In genomic region chr1:77781683-77782082, GRCh38 we compare ENCODE assay signal across 23 cellular contexts. TPM values are rescaled to one million over a fixed set of nuclear protein-coding genes. Genes with fewer than 3 reads are reported as not detected.
A peak's percentile ranks its signal among the peaks of the same experiment; 100 is the strongest.
DNase-seq lines count a peak whose midpoint lies in the region; ATAC-seq and TF ChIP-seq lines count a peak whose summit lies in the region.
"Had no signal": no experiment of that assay in that cellular context is flagged by ENCODE, and none has a peak within 500 bp of the region (broad histone marks: within the 10 kb centered on the region; RNA-seq: fewer than 3 reads in every experiment).

No MANE protein-coding gene starts in this region.

- H3K9ac ChIP-seq in OCI-LY1 (ENCODE audit: low read length) (no peak overlapping the region), fibroblast of lung (ENCODE audit: insufficient read depth, low read length) (no peak overlapping the region)

- peaks cover 55% of the 10 kb centered on the region for H3K36me3 Mint-ChIP-seq in CD4-positive, alpha-beta T cell (ENCODE audit: low read depth)

- no peak for TF ChIP-seq POLR2A in heart left ventricle (IDR thresholded peaks at IDR 0.05)

- no peaks in the 10 kb centered on the region for H4K20me1 ChIP-seq in OCI-LY1 (ENCODE audit: insufficient read depth, low read length)
- no peaks in the 10 kb centered on the region for H4K20me1 ChIP-seq in fibroblast of lung (ENCODE audit: control insufficient read depth, extremely low read depth, insufficient read depth, low read length)

- CTCF ChIA-PET in CD4-positive, alpha-beta T cell (lab: Charles Lee), result no interaction called here

- no peak overlapping the region for H3K27ac ChIP-seq in CD4-positive, alpha-beta T cell (ENCODE audit: low read depth, low read length)
- peak overlapping the region; percentile 43 for H3K27ac ChIP-seq in OCI-LY1 (ENCODE audit: low read depth, low read length, poor library complexity, severe bottlenecking)
- no peak overlapping the region for H3K27ac ChIP-seq in fibroblast of lung (ENCODE audit: insufficient read depth, low read length)
- H3K27ac ChIP-seq in heart left ventricle, result no peak overlapping the region
- H3K27ac ChIP-seq: coronary artery had no signal

- H3K4me1 Mint-ChIP-seq in CD4-positive, alpha-beta T cell (ENCODE audit: low read depth), result peaks cover 47% of the 10 kb centered on the region

- no peaks in the 10 kb centered on the region for H3K27me3 Mint-ChIP-seq in CD4-positive, alpha-beta T cell
- H3K27me3 Mint-ChIP-seq: naive B cell, progenitor cell of endocrine pancreas had no signal

- H3K79me2 ChIP-seq in OCI-LY1 (ENCODE audit: insufficient read depth, low read length) (peaks cover 34% of the 10 kb centered on the region), fibroblast of lung (ENCODE audit: control insufficient read depth, insufficient read depth, low read length) (peaks cover 34% of the 10 kb centered on the region)

- POLR2A ChIA-PET in CD4-positive, alpha-beta T cell (lab: Charles Lee), result no interaction called here

- 0 out of 2 replicates have a peak, but pooled peaks cover 5% of the 10 kb centered on the region for H3F3A ChIP-seq in OCI-LY1 (ENCODE audit: insufficient read depth, low read length)

- no peak for DNase-seq in CD4-positive, alpha-beta T cell
- no peak for DNase-seq in fibroblast of lung (ENCODE audit: low read depth in 2 of 2)
- DNase-seq in Right ventricle myocardium superior, result no peak
- DNase-seq in heart left ventricle, result no peak
- DNase-seq: activated CD4-positive, CD25-positive, alpha-beta regulatory T cell treated with anti-CD3 and anti-CD28 coated beads, Interleukin-2, amount 50 U/mL, for 72 hours; AML-193; DMS 273 treated with DMSO at 0.1 percent for 48 hours; H7; hippocampal formation; MV-4-11; naive B cell; NCI-H2029; NCI-H446 treated with DMSO at 0.1 percent for 48 hours; SIG-M5; small intestine; stimulated activated CD4-positive, alpha-beta T cell treated with anti-CD3 and anti-CD28 coated beads, Interleukin-4, amount 100 ng/mL, for 4 hours; T1000 had no signal

- intact Hi-C loops in CD4-positive, alpha-beta T cell (cut with DNase I, micrococcal nuclease), result no loop called here
- intact Hi-C loops in Right ventricle myocardium superior (cut with DNase I) (no loop called here), heart left ventricle (cut with DNase I) (no loop called here)

- H3K9me3 ChIP-seq in CD4-positive, alpha-beta T cell (ENCODE audit: control insufficient read depth, low read length), result no peaks in the 10 kb centered on the region
- no peaks in the 10 kb centered on the region for H3K9me3 ChIP-seq in OCI-LY1 (ENCODE audit: low read length)
- H3K9me3 ChIP-seq in fibroblast of lung (ENCODE audit: control insufficient read depth, insufficient read depth, low read depth, low read length), result no peaks in the 10 kb centered on the region
- H3K9me3 ChIP-seq in heart left ventricle, result peaks cover 0 to 9% (median 0%) of the 10 kb centered on the region in 12 donors

- H3K4me3 Mint-ChIP-seq in CD4-positive, alpha-beta T cell, result peak overlapping the region; percentile 77

- 88 to 100% (median 93%) methylated on average over 1 of the region's 1 CpG for WGBS in heart left ventricle, 4 donors

- H3K4me2 ChIP-seq in OCI-LY1 (ENCODE audit: low read length), result peak overlapping the region; percentile 77
- H3K4me2 ChIP-seq in fibroblast of lung (ENCODE audit: extremely low read depth, insufficient read depth, low read length), result peak overlapping the region; percentile 32

- H3K36me3 ChIP-seq in OCI-LY1 (ENCODE audit: insufficient read depth, low read length) (peaks cover 36% of the 10 kb centered on the region), fibroblast of lung (ENCODE audit: control insufficient read depth, insufficient read depth, low read length) (peaks cover 8% of the 10 kb centered on the region), heart left ventricle (peaks cover 0 to 37% (median 32%) of the 10 kb centered on the region in 9 donors)

- H3K9me3 Mint-ChIP-seq in CD4-positive, alpha-beta T cell, result peaks cover 3% of the 10 kb centered on the region

- 0 out of 2 replicates have a peak overlapping the region, but pooled peaks have one; percentile 8 for H3K4me3 ChIP-seq in GM08714 (ENCODE audit: low read length)
- peak overlapping the region; percentile 91 for H3K4me3 ChIP-seq in OCI-LY1 (ENCODE audit: low read depth, low read length, poor library complexity, severe bottlenecking)
- H3K4me3 ChIP-seq in fibroblast of lung (replicated peaks in 1 of 4; ENCODE audit: control extremely low read depth in 1 of 4, insufficient read depth in 1 of 4, low read depth in 3 of 4, low read length in 4 of 4), result no peak overlapping the region
- H3K4me3 ChIP-seq in heart left ventricle, result no peak overlapping the region
- H3K4me3 ChIP-seq: lung had no signal

- H2AFZ ChIP-seq in OCI-LY1 (ENCODE audit: low read length) (no peak overlapping the region), fibroblast of lung (ENCODE audit: low read length) (no peak overlapping the region)

- no peak for ATAC-seq in CD4-positive, alpha-beta T cell (ENCODE audit: poor library complexity)
- no peak for ATAC-seq in Right ventricle myocardium superior (ENCODE audit: poor library complexity)
- no peak for ATAC-seq in heart left ventricle
- no peak for ATAC-seq in GM21786 (IDR thresholded peaks at IDR 0.05; ENCODE audit: unreplicated experiment)

- H3K4me1 ChIP-seq in OCI-LY1 (ENCODE audit: insufficient read depth, low read length, severe bottlenecking) (peaks cover 24% of the 10 kb centered on the region), fibroblast of lung (ENCODE audit: control insufficient read depth, extremely low read depth, insufficient read depth, low read length) (no peaks in the 10 kb centered on the region), heart left ventricle (peaks cover 0 to 21% (median 12%) of the 10 kb centered on the region in 12 donors)

- H3K9me2 ChIP-seq in OCI-LY1 (ENCODE audit: low read depth, low read length), result no peaks in the 10 kb centered on the region

- no peak for TF ChIP-seq CTCF in CD4-positive, alpha-beta T cell (IDR thresholded peaks at IDR 0.05)
- TF ChIP-seq CTCF in OCI-LY1 (IDR thresholded peaks at IDR 0.05; ENCODE audit: low read length) (no peak), fibroblast of lung (conservative IDR thresholded peaks at IDR 0.05 in 1 of 2, IDR thresholded peaks at IDR 0.05 in 1 of 2; ENCODE audit: low read depth in 1 of 2, low read length in 2 of 2) (no peak), heart left ventricle (IDR thresholded peaks at IDR 0.05) (no peak)

- peak overlapping the region; percentile 89 for H3K27ac Mint-ChIP-seq in CD4-positive, alpha-beta T cell
- H3K27ac Mint-ChIP-seq: progenitor cell of endocrine pancreas had no signal

- no peaks in the 10 kb centered on the region for H3K27me3 ChIP-seq in CD4-positive, alpha-beta T cell (ENCODE audit: control insufficient read depth, insufficient read depth, low read length)
- H3K27me3 ChIP-seq in OCI-LY1 (ENCODE audit: insufficient read depth, low read length), result no peaks in the 10 kb centered on the region
- H3K27me3 ChIP-seq in fibroblast of lung (ENCODE audit: control insufficient read depth, insufficient read depth, low read length), result no peaks in the 10 kb centered on the region
- no peaks in the 10 kb centered on the region for H3K27me3 ChIP-seq in heart left ventricle

RNA-seq across cellular contexts. Expression of gene MIGA1, which starts 2.2 kb away (rescaled TPM):
- 10 to 100 TPM; 12.2 to 15.8 TPM for total RNA-seq in CD4-positive, alpha-beta T cell
- total RNA-seq in fibroblast of lung (10.5 and 14.0 TPM in 2 replicates), Right ventricle myocardium superior (8.7 TPM), heart left ventricle (10 to 100 TPM in 5 of 9 donors, 1 to 10 TPM in 4; 8.1 to 14.1 (median 10.3) TPM)
- polyA plus RNA-seq in fibroblast of lung (7.6 and 10.3 TPM in 2 replicates), heart left ventricle (1 to 10 TPM; 2.6 to 6.0 TPM)
- 6.3 and 8.7 TPM in 2 replicates for polyA plus RNA-seq in fibroblast of lung (2012)
- polyA minus RNA-seq in fibroblast of lung (ENCODE audit: low replicate concordance), result 5.9 and 8.0 TPM in 2 replicates

RNA-seq across cellular contexts. Expression of gene USP33, which starts 22.0 kb away (rescaled TPM):
- 10 to 100 TPM; 69.7 to 71.6 TPM for total RNA-seq in CD4-positive, alpha-beta T cell
- total RNA-seq in fibroblast of lung (110 and 126 TPM in 2 replicates), Right ventricle myocardium superior (22.0 TPM), heart left ventricle (10 to 100 TPM; 24.2 to 40.5 (median 29.0) TPM)
- polyA plus RNA-seq in fibroblast of lung (47.1 and 63.7 TPM in 2 replicates), heart left ventricle (10 to 100 TPM; 17.1 to 24.5 TPM)
- polyA plus RNA-seq in fibroblast of lung (2012), result 28.9 and 37.0 TPM in 2 replicates
- 6.6 and 8.5 TPM in 2 replicates for polyA minus RNA-seq in fibroblast of lung (ENCODE audit: low replicate concordance)

Comparison
In these comparisons a context has a peak if more than half of its experiments do, and no peak if none do; other contexts are left out.
1. H3K4me3 ChIP-seq: peak in GM08714 (single experiment) and OCI-LY1 (single experiment); none in fibroblast of lung (0 of 4) and heart left ventricle (0 of 12).